8 cellular contexts compared by ENCODE assay signal in the genomic region with DNA sequence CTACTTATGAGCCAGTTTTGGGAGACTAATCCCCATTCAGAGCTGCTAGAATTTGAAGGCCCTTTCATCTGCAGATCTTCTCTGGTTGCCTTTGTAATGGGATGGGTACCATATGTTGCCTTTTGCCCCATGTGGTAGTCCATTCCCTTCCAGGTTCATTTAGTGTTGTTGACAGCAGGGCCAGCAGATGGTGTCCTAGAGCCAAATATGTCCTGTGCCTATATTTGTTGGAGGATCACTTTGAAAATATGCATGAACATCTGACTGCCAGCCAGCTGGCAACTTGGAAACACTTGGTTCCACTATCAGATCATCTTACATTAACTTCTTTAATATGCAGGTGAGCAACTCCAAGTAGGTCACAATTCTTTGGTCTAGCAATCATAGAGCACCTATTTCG. TPM values are rescaled to one million over a fixed set of nuclear protein-coding genes. Genes with fewer than 3 reads are reported as not detected.
DNase-seq lines count a peak whose midpoint lies in the region; ATAC-seq and TF ChIP-seq lines count a peak whose summit lies in the region.

No MANE protein-coding gene starts in this region.

- no peak overlapping the region for H3K27ac ChIP-seq in DOHH2 (ENCODE audit: low read depth, low read length)
- H3K27ac ChIP-seq in right cardiac atrium (ENCODE audit: low read length), result no peak overlapping the region
- H3K27ac ChIP-seq in spleen, result no peak overlapping the region

- no peaks in the 10 kb centered on the region for H3K27me3 Mint-ChIP-seq in activated naive CD8-positive, alpha-beta T cell treated with anti-CD3 and anti-CD28 coated beads for 36 hours

- H3K36me3 ChIP-seq in DOHH2 (ENCODE audit: control insufficient read depth, low read length) (no peaks in the 10 kb centered on the region), spleen (no peaks in the 10 kb centered on the region)

- TF ChIP-seq CTCF in DOHH2 (IDR thresholded peaks at IDR 0.05; ENCODE audit: low read depth, low read length, poor library complexity, severe bottlenecking) (peak; percentile 88), LNCaP clone FGC (IDR thresholded peaks at IDR 0.05; ENCODE audit: control insufficient read depth, extremely low read depth, insufficient read depth) (peak; percentile 83), spleen (IDR thresholded peaks at IDR 0.05 in 8 of 11, conservative IDR thresholded peaks at IDR 0.05 in 3 of 11) (peak; percentile 19 to 69 (median 55))

- peaks cover 4% of the 10 kb centered on the region for H3K4me1 Mint-ChIP-seq in activated naive CD8-positive, alpha-beta T cell treated with anti-CD3 and anti-CD28 coated beads for 36 hours

- no peaks in the 10 kb centered on the region for H3K36me3 Mint-ChIP-seq in activated naive CD8-positive, alpha-beta T cell treated with anti-CD3 and anti-CD28 coated beads for 36 hours

- H3K27me3 ChIP-seq in DOHH2 (ENCODE audit: control insufficient read depth, low read length) (no peaks in the 10 kb centered on the region), right cardiac atrium (ENCODE audit: control insufficient read depth, insufficient read depth) (no peaks in the 10 kb centered on the region), spleen (replicated peaks in 1 of 7) (peaks cover 0 to 3% (median 0%) of the 10 kb centered on the region in 7 donors)

- H3K4me3 ChIP-seq in DOHH2 (ENCODE audit: low read length) (no peak overlapping the region), LNCaP clone FGC (ENCODE audit: low read depth, low read length) (no peak overlapping the region), right cardiac atrium (ENCODE audit: low read length) (no peak overlapping the region), spleen (no peak overlapping the region)

- no peak overlapping the region for H3K4me2 ChIP-seq in DOHH2 (ENCODE audit: low read length)

- H3K79me2 ChIP-seq in DOHH2 (ENCODE audit: control insufficient read depth, low read length), result no peaks in the 10 kb centered on the region

- intact Hi-C loops in right cardiac atrium (cut with DNase I) (loop anchor here in 3 of 4 donors (5.0 to 10.0 kb wide), 3 partner anchors 619 to 686 kb away; no protein-coding TSS in a partner anchor), spleen (cut with DNase I; ENCODE audit: low total_unique reads) (loop anchor here (5.0 kb wide), 1 partner anchor 621 kb away; no protein-coding TSS in a partner anchor)

- ATAC-seq in GM21529 (IDR thresholded peaks at IDR 0.05; ENCODE audit: unreplicated experiment) (peak; percentile 75), right cardiac atrium (peak in 1 of 2 donors; percentile 41)

- H3K27ac Mint-ChIP-seq in activated naive CD8-positive, alpha-beta T cell treated with anti-CD3 and anti-CD28 coated beads for 36 hours, result no peak overlapping the region

- H3K9me2 ChIP-seq in DOHH2 (replicated peaks; ENCODE audit: control insufficient read depth, low read length), result no peaks in the 10 kb centered on the region

- peaks cover 14% of the 10 kb centered on the region for H3K9me3 ChIP-seq in DOHH2 (ENCODE audit: control insufficient read depth, insufficient read depth, low read length)
- H3K9me3 ChIP-seq in right cardiac atrium (ENCODE audit: control insufficient read depth, low read length), result no peaks in the 10 kb centered on the region
- peaks cover 0 to 7% (median 5%) of the 10 kb centered on the region in 8 donors for H3K9me3 ChIP-seq in spleen

- DNase-seq in LNCaP clone FGC (ENCODE audit: low read depth) (peak; percentile 84), SHP77 treated with DMSO at 0.1 percent for 48 hours (lab: John Stamatoyannopoulos, UW) (peak; percentile 57), right cardiac atrium (peak in 2 of 3 donors; percentile 58 to 70), spleen (no peak), MV-4-11 (lab: John Stamatoyannopoulos, UW) (no peak)
- DNase-seq in activated naive CD8-positive, alpha-beta T cell treated with anti-CD3 and anti-CD28 coated beads for 36 hours, result peak; percentile 21

- WGBS in right cardiac atrium, result 70% methylated on average over 1 of the region's 1 CpG
- WGBS in spleen, 5 donors, result 59 to 92% (median 70%) methylated on average over 1 of the region's 1 CpG

- peaks cover 11% of the 10 kb centered on the region for H3K9me3 Mint-ChIP-seq in activated naive CD8-positive, alpha-beta T cell treated with anti-CD3 and anti-CD28 coated beads for 36 hours

- no peak for TF ChIP-seq POLR2A in spleen (IDR thresholded peaks at IDR 0.05)

- H3F3A ChIP-seq in DOHH2 (ENCODE audit: control insufficient read depth, insufficient read depth), result no peaks in the 10 kb centered on the region

- H3K4me1 ChIP-seq in DOHH2 (ENCODE audit: control insufficient read depth, low read length) (peaks cover 16% of the 10 kb centered on the region), right cardiac atrium (ENCODE audit: control insufficient read depth, insufficient read depth, low read length) (no peaks in the 10 kb centered on the region), spleen (no peaks in the 10 kb centered on the region)

- no peak overlapping the region for H3K4me3 Mint-ChIP-seq in activated naive CD8-positive, alpha-beta T cell treated with anti-CD3 and anti-CD28 coated beads for 36 hours

- H4K20me1 ChIP-seq in DOHH2 (ENCODE audit: control insufficient read depth, insufficient read depth, low read depth, low read length), result no peaks in the 10 kb centered on the region

RNA-seq across cellular contexts. Expression of a gene that starts 30.4 kb away (rescaled TPM):
- total RNA-seq in activated naive CD8-positive, alpha-beta T cell treated with anti-CD3 and anti-CD28 coated beads for 36 hours, result not detected
- total RNA-seq in right cardiac atrium (not detected), spleen (not detected)
- polyA plus RNA-seq in right cardiac atrium (not detected), spleen (under 1 TPM in 1 of 3 donors, not detected in 2; 0.11 TPM)

Comparison
In these comparisons a context has a peak if more than half of its experiments do, and no peak if none do; other contexts are left out.
1. DNase-seq: peak in LNCaP clone FGC (single experiment), SHP77 treated with DMSO at 0.1 percent for 48 hours (single experiment), activated naive CD8-positive, alpha-beta T cell treated with anti-CD3 and anti-CD28 coated beads for 36 hours (single experiment) and right cardiac atrium (2 of 3); none in spleen (single experiment) and MV-4-11 (single experiment).
2. Peak in every context shown above with its lines, with median percentiles within 50 percentile points of each other: CTCF ChIP-seq.